Comparison of ENCODE assay signal across 8 cellular contexts in genomic region chr5:101942321-101942882, GRCh38.
DNase-seq lines count a peak whose midpoint lies in the region; ATAC-seq and TF ChIP-seq lines count a peak whose summit lies in the region.

No MANE protein-coding gene starts in this region.

- 42 to 46% methylated on average over 8 of the region's 8 CpGs for WGBS in thyroid gland, 2 donors

- no peaks in the 10 kb centered on the region for H3K27me3 ChIP-seq in HUES6 (ENCODE audit: control insufficient read depth, insufficient read depth, low read length)
- no peaks in the 10 kb centered on the region for H3K27me3 ChIP-seq in thyroid gland

- peak in 4 of 6 experiments; percentile 49 to 67 (median 52) for TF ChIP-seq CTCF in thyroid gland (IDR thresholded peaks at IDR 0.05)

- intact Hi-C loops in head of caudate nucleus (cut with DNase I) (no loop called here), thyroid gland (cut with DNase I) (no loop called here)

- no peak for TF ChIP-seq POLR2A in thyroid gland (IDR thresholded peaks at IDR 0.05)

- ATAC-seq in GM21717 (IDR thresholded peaks at IDR 0.05; ENCODE audit: unreplicated experiment) = peak; percentile 82

- H3K4me1 ChIP-seq in HUES6 (ENCODE audit: control insufficient read depth, insufficient read depth, low read length) (peaks cover 14% of the 10 kb centered on the region; the same call in 1 of the 2 replicates), thyroid gland (no peaks in the 10 kb centered on the region)

- H3K4me3 ChIP-seq in HUES6 (ENCODE audit: low read depth, low read length) (peak overlapping the region; percentile 33; the same call in 1 of the 2 replicates), thyroid gland (replicated peaks in 1 of 3) (no peak overlapping the region)

- in situ Hi-C loops in SK-MEL-5 (cut with HindIII; ENCODE audit: low pct_unique_long_range_greater_than_20kb, low sequenced_read_pairs) = no loop called here

- H3K9ac ChIP-seq in HUES6 (ENCODE audit: low read length) = no peak overlapping the region

- DNase-seq in DMS153 (lab: John Stamatoyannopoulos, UW) (peak; percentile 6), DMS153 treated with DMSO at 0.1 percent for 48 hours (lab: John Stamatoyannopoulos, UW; ENCODE audit: unreplicated experiment) (no peak), SK-MEL-5 (ENCODE audit: low read depth, low spot score) (peak; percentile 67), head of caudate nucleus (peak in 25 of 42 donors; percentile 5 to 72 (median 36)), thyroid gland (peak; percentile 35 to 40)
- no peak for DNase-seq in stimulated activated CD4-positive, alpha-beta T cell treated with anti-CD3 and anti-CD28 coated beads, Interleukin-2, amount 100 ng/mL, for 24 hours

- H3K36me3 ChIP-seq in HUES6 (ENCODE audit: control insufficient read depth, insufficient read depth, low read length) = no peaks in the 10 kb centered on the region
- no peaks in the 10 kb centered on the region for H3K36me3 ChIP-seq in thyroid gland

- no peaks in the 10 kb centered on the region for H3K9me3 ChIP-seq in HUES6 (ENCODE audit: control insufficient read depth, insufficient read depth, low read depth, low read length)
- no peaks in the 10 kb centered on the region for H3K9me3 ChIP-seq in thyroid gland

- H3K27ac ChIP-seq in HUES6 (ENCODE audit: low read depth, low read length) (no peak overlapping the region), thyroid gland (no peak overlapping the region)

Comparison
In these comparisons a context has a peak if more than half of its experiments do, and no peak if none do; other contexts are left out.
1. DNase-seq: peak in DMS153 (single experiment), SK-MEL-5 (single experiment), head of caudate nucleus (25 of 42) and thyroid gland (2 of 2); none in DMS153 treated with DMSO at 0.1 percent for 48 hours (single experiment) and stimulated activated CD4-positive, alpha-beta T cell treated with anti-CD3 and anti-CD28 coated beads, Interleukin-2, amount 100 ng/mL, for 24 hours (0 of 2).